In genomic region chr12:31278445-31279242, GRCh38 we compare ENCODE assay signal across 26 cellular contexts. TPM values are rescaled to one million over a fixed set of nuclear protein-coding genes. Genes with fewer than 3 reads are reported as not detected.
DNase-seq lines count a peak whose midpoint lies in the region; ATAC-seq and TF ChIP-seq lines count a peak whose summit lies in the region.
"Had no signal": no experiment of that assay in that cellular context is flagged by ENCODE, and none has a peak within 500 bp of the region (broad histone marks: within the 10 kb centered on the region; RNA-seq: fewer than 3 reads in every experiment).

No MANE protein-coding gene starts in this region.

- H2BK5ac ChIP-seq in mesendoderm (ENCODE audit: low read length): no peak overlapping the region

- TF ChIP-seq POLR2A in ovary (IDR thresholded peaks at IDR 0.05): no peak

- WGBS in mesendoderm (ENCODE audit: extremely low coverage, insufficient coverage, low lambda C conversion rate): no CpG with 5 or more reads among the region's 7 CpGs
- 74 to 82% (median 77%) methylated on average over 7 of the region's 7 CpGs for WGBS in ovary, 3 donors

- H3K9ac ChIP-seq in mesendoderm (ENCODE audit: low read length): no peak overlapping the region
- H3K9ac ChIP-seq: BLaER1 treated with 17β-estradiol and CSF1 and Interleukin-3, amounts not matched to agents 10 nM and 100 nM had no signal

- peaks cover 33% of the 10 kb centered on the region for H3K36me3 Mint-ChIP-seq in activated naive CD4-positive, alpha-beta T cell treated with anti-CD3 and anti-CD28 coated beads for 36 hours (ENCODE audit: low read depth)
- H3K36me3 Mint-ChIP-seq in WTC11: peaks cover 55% of the 10 kb centered on the region
- peaks cover 29 to 46% of the 10 kb centered on the region in 2 donors for H3K36me3 Mint-ChIP-seq in stimulated activated naive B cell treated with anti-CD40 and anti-IgM and Interleukin-4, amounts not matched to agents 10 μg/mL and 1 μg/mL and 100 μg/mL, for 72 hours

- no peak overlapping the region for H3K23ac ChIP-seq in mesendoderm (ENCODE audit: low read length)

- H3K9me3 Mint-ChIP-seq in activated naive CD4-positive, alpha-beta T cell treated with anti-CD3 and anti-CD28 coated beads for 36 hours: no peaks in the 10 kb centered on the region
- no peaks in the 10 kb centered on the region for H3K9me3 Mint-ChIP-seq in WTC11
- no peaks in the 10 kb centered on the region for H3K9me3 Mint-ChIP-seq in stimulated activated naive B cell treated with anti-CD40 and anti-IgM and Interleukin-4, amounts not matched to agents 10 μg/mL and 1 μg/mL and 100 μg/mL, for 72 hours
- H3K9me3 Mint-ChIP-seq: activated CD4-positive, alpha-beta T cell treated with anti-CD3 and anti-CD28 coated beads, Interleukin-2, amount 10 ng/mL, durations not matched to agents 24 days and 14 days; central memory CD8-positive, alpha-beta T cell had no signal

- H4K5ac ChIP-seq in mesendoderm (ENCODE audit: low read length): no peak overlapping the region

- H3K27ac ChIP-seq in mesendoderm (ENCODE audit: low read depth, low read length) (peak overlapping the region; percentile 14), ovary (no peak overlapping the region)
- H3K27ac ChIP-seq: BLaER1 treated with 17β-estradiol and CSF1 and Interleukin-3, amounts not matched to agents 10 nM and 100 nM; dorsolateral prefrontal cortex; epithelial cell of prostate; heart right ventricle; HL-60; neutrophil; SJSA1; spleen; upper lobe of left lung had no signal

- TF ChIP-seq CTCF in WTC11 (IDR thresholded peaks at IDR 0.05): no peak
- no peak for TF ChIP-seq CTCF in ovary (IDR thresholded peaks at IDR 0.05)

- no peak overlapping the region for H3K4ac ChIP-seq in mesendoderm (ENCODE audit: low read depth, low read length)

- POLR2A ChIA-PET in WTC11 (lab: Charles Lee): interaction anchor here (0.5 kb wide), 1 partner anchor 61 kb away, joined by 3 read pairs; no protein-coding TSS in a partner anchor

- H4K8ac ChIP-seq in mesendoderm (ENCODE audit: low read depth, low read length): no peak overlapping the region

- H3K27ac Mint-ChIP-seq in activated naive CD4-positive, alpha-beta T cell treated with anti-CD3 and anti-CD28 coated beads for 36 hours: peak overlapping the region; percentile 59
- H3K27ac Mint-ChIP-seq in WTC11: peak overlapping the region; percentile 58
- peak overlapping the region; percentile 80 for H3K27ac Mint-ChIP-seq in stimulated activated naive B cell treated with anti-CD40 and anti-IgM and Interleukin-4, amounts not matched to agents 10 μg/mL and 1 μg/mL and 100 μg/mL, for 72 hours
- H3K27ac Mint-ChIP-seq: activated CD4-positive, alpha-beta T cell treated with anti-CD3 and anti-CD28 coated beads, Interleukin-2, amount 10 ng/mL, durations not matched to agents 24 days and 14 days had no signal

- no peak for DNase-seq in activated naive CD4-positive, alpha-beta T cell treated with anti-CD3 and anti-CD28 coated beads for 36 hours
- DNase-seq in activated naive CD4-positive, alpha-beta T cell treated with anti-CD3 and anti-CD28 coated beads, Interleukin-2, amount 50 U/mL, for 16 hours: no peak
- no peak for DNase-seq in WTC11 (ENCODE audit: low spot score)
- no peak for DNase-seq in mesendoderm
- no peak for DNase-seq in stimulated activated naive B cell treated with anti-CD40 and anti-IgM and Interleukin-4, amounts not matched to agents 10 μg/mL and 1 μg/mL and 100 μg/mL, for 72 hours
- no peak for DNase-seq in HuH-7 (ENCODE audit: low spot score)
- no peak for DNase-seq in ovary
- DNase-seq: activated CD4-positive, alpha-beta T cell treated with anti-CD3 and anti-CD28 coated beads, Interleukin-2, amount 10 ng/mL, durations not matched to agents 24 days and 14 days; aorta; dorsolateral prefrontal cortex; heart right ventricle; MG63; NCI-H1417 treated with DMSO at 0.1 percent for 48 hours; NCI-H2107; NCI-H510A treated with DMSO at 0.1 percent for 48 hours; stimulated activated CD4-positive, alpha-beta T cell treated with anti-CD3 and anti-CD28 coated beads, Interleukin-4, amount 100 ng/mL, for 24 hours; upper lobe of left lung had no signal

- no peak overlapping the region for H2BK15ac ChIP-seq in mesendoderm (replicated peaks; ENCODE audit: low read depth)

- H3K4me3 Mint-ChIP-seq in activated naive CD4-positive, alpha-beta T cell treated with anti-CD3 and anti-CD28 coated beads for 36 hours: no peak overlapping the region
- H3K4me3 Mint-ChIP-seq in WTC11: no peak overlapping the region
- H3K4me3 Mint-ChIP-seq in stimulated activated naive B cell treated with anti-CD40 and anti-IgM and Interleukin-4, amounts not matched to agents 10 μg/mL and 1 μg/mL and 100 μg/mL, for 72 hours: no peak overlapping the region
- H3K4me3 Mint-ChIP-seq: activated CD4-positive, alpha-beta T cell treated with anti-CD3 and anti-CD28 coated beads, Interleukin-2, amount 10 ng/mL, durations not matched to agents 24 days and 14 days; central memory CD8-positive, alpha-beta T cell had no signal

- H3K36me3 ChIP-seq in mesendoderm (ENCODE audit: control insufficient read depth, insufficient read depth, low read length) (peaks cover 5% of the 10 kb centered on the region), ovary (no peaks in the 10 kb centered on the region)
- H3K36me3 ChIP-seq: SJSA1 had no signal

- no peak overlapping the region for H3K18ac ChIP-seq in mesendoderm (ENCODE audit: low read length)

- ATAC-seq in WTC11 (no peak; the same call in none of the 2 replicates), GM21825 (IDR thresholded peaks at IDR 0.05; ENCODE audit: unreplicated experiment) (no peak)
- no peak for ATAC-seq in stimulated activated naive B cell treated with anti-CD40 and anti-IgM and Interleukin-4, amounts not matched to agents 10 μg/mL and 1 μg/mL and 100 μg/mL, for 72 hours (replicated peaks)
- ATAC-seq: heart right ventricle, left lobe of liver had no signal

- intact Hi-C loops in activated naive CD4-positive, alpha-beta T cell treated with anti-CD3 and anti-CD28 coated beads for 36 hours (cut with micrococcal nuclease): no loop called here
- intact Hi-C loops in ovary (cut with DNase I): loop anchor here in 1 of 4 donors (10.0 kb wide), 1 partner anchor 424 kb away; no protein-coding TSS in a partner anchor

- no peaks in the 10 kb centered on the region for H3K79me1 ChIP-seq in mesendoderm (ENCODE audit: low read length)

- H3K4me1 ChIP-seq in mesendoderm (ENCODE audit: control insufficient read depth, low read depth, low read length) (no peaks in the 10 kb centered on the region), ovary (ENCODE audit: insufficient read depth) (no peaks in the 10 kb centered on the region)
- H3K4me1 ChIP-seq: heart right ventricle, SJSA1, spleen, upper lobe of left lung had no signal

- no peak overlapping the region for H2AK5ac ChIP-seq in mesendoderm (ENCODE audit: low read length)

- no peaks in the 10 kb centered on the region for H3K4me1 Mint-ChIP-seq in activated naive CD4-positive, alpha-beta T cell treated with anti-CD3 and anti-CD28 coated beads for 36 hours (ENCODE audit: low read depth)
- H3K4me1 Mint-ChIP-seq in WTC11: peaks cover 16% of the 10 kb centered on the region
- peaks cover 2 to 3% of the 10 kb centered on the region in 2 donors for H3K4me1 Mint-ChIP-seq in stimulated activated naive B cell treated with anti-CD40 and anti-IgM and Interleukin-4, amounts not matched to agents 10 μg/mL and 1 μg/mL and 100 μg/mL, for 72 hours
- H3K4me1 Mint-ChIP-seq: activated CD4-positive, alpha-beta T cell treated with anti-CD3 and anti-CD28 coated beads, Interleukin-2, amount 10 ng/mL, durations not matched to agents 24 days and 14 days; central memory CD8-positive, alpha-beta T cell had no signal

- H3K9me3 ChIP-seq in ovary: no peaks in the 10 kb centered on the region
- H3K9me3 ChIP-seq: BLaER1 treated with 17β-estradiol and CSF1 and Interleukin-3, amounts not matched to agents 10 nM and 100 nM; heart right ventricle; MG63; neutrophil; SJSA1; spleen; upper lobe of left lung had no signal

- no peak overlapping the region for H3K4me2 ChIP-seq in mesendoderm (ENCODE audit: low read length)
- H3K4me2 ChIP-seq: BLaER1 treated with 17β-estradiol and CSF1 and Interleukin-3, amounts not matched to agents 10 nM and 100 nM had no signal

- TF ChIP-seq EP300 in ovary (IDR thresholded peaks at IDR 0.05): no peak

- CTCF ChIA-PET in activated naive CD4-positive, alpha-beta T cell treated with anti-CD3 and anti-CD28 coated beads for 36 hours (lab: Charles Lee): no interaction called here
- CTCF ChIA-PET in WTC11 (lab: Charles Lee): interaction anchor here (0.7 to 2.1 kb wide), 2 partner anchors 27 to 432 kb away, joined by 4 to 5 read pairs; no protein-coding TSS in a partner anchor

- no peaks in the 10 kb centered on the region for H3K79me2 ChIP-seq in mesendoderm (ENCODE audit: control insufficient read depth, insufficient read depth, low read length)

- H2BK120ac ChIP-seq in mesendoderm (ENCODE audit: low read depth, low read length): no peak overlapping the region

- H3K4me3 ChIP-seq in mesendoderm (ENCODE audit: low read length) (no peak overlapping the region), ovary (no peak overlapping the region)
- H3K4me3 ChIP-seq: BLaER1 treated with 17β-estradiol and CSF1 and Interleukin-3, amounts not matched to agents 10 nM and 100 nM; dorsolateral prefrontal cortex; heart right ventricle; MG63; SJSA1; spleen; upper lobe of left lung had no signal

- no peaks in the 10 kb centered on the region for H3K27me3 Mint-ChIP-seq in activated naive CD4-positive, alpha-beta T cell treated with anti-CD3 and anti-CD28 coated beads for 36 hours (ENCODE audit: low read depth)
- no peaks in the 10 kb centered on the region for H3K27me3 Mint-ChIP-seq in WTC11 (ENCODE audit: low read depth)
- no peaks in the 10 kb centered on the region for H3K27me3 Mint-ChIP-seq in stimulated activated naive B cell treated with anti-CD40 and anti-IgM and Interleukin-4, amounts not matched to agents 10 μg/mL and 1 μg/mL and 100 μg/mL, for 72 hours
- H3K27me3 Mint-ChIP-seq: activated CD4-positive, alpha-beta T cell treated with anti-CD3 and anti-CD28 coated beads, Interleukin-2, amount 10 ng/mL, durations not matched to agents 24 days and 14 days; central memory CD8-positive, alpha-beta T cell had no signal

- H3K27me3 ChIP-seq in mesendoderm (ENCODE audit: insufficient read depth, low read length, poor library complexity) (no peaks in the 10 kb centered on the region), ovary (no peaks in the 10 kb centered on the region)
- H3K27me3 ChIP-seq: BLaER1 treated with 17β-estradiol and CSF1 and Interleukin-3, amounts not matched to agents 10 nM and 100 nM; dorsolateral prefrontal cortex; heart right ventricle; MG63; neutrophil; SJSA1; spleen; upper lobe of left lung had no signal

- H3K56ac ChIP-seq in mesendoderm (ENCODE audit: low read length): no peak overlapping the region

RNA-seq across cellular contexts. Expression of gene SINHCAF, which starts 47.3 kb away (rescaled TPM):
- 100 to 1,000 TPM; 158 to 169 TPM for total RNA-seq in activated naive CD4-positive, alpha-beta T cell treated with anti-CD3 and anti-CD28 coated beads for 36 hours
- total RNA-seq in WTC11 (2021): 407 to 438 TPM (median 424 TPM) in 3 replicates
- polyA plus RNA-seq in mesendoderm (2013, experiment 1 of 2): 320 TPM
- polyA plus RNA-seq in mesendoderm (2013, experiment 2 of 2): 315 TPM
- total RNA-seq in ovary: 10 to 100 TPM; 45.0 to 86.0 (median 59.0) TPM
- polyA plus RNA-seq in ovary: 10 to 100 TPM; 40.7 to 66.8 TPM
